Comparison of ENCODE assay signal across 27 cellular contexts in the genomic region with DNA sequence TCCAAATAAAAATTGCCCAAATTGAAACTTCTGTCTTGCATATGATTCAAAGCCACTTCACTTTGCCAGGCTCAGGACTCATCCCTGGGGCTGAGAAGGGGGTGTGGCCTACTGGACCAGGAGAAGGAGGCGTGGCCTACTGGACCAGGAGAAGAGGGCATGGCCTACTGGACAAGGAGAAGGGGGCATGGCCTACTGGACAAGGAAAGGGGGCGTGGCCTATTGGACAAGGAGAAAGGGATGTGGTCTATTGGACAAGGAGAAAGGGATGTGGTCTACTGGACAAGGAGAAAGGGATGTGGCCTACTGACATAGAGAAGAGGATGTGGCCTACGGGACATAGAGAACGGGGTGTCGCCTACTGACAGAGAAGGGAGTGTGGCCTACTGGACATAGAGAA.
DNase-seq lines count a peak whose midpoint lies in the region; FAIRE-seq and TF ChIP-seq lines count a peak whose summit lies in the region.
"Had no signal": no experiment of that assay in that cellular context is flagged by ENCODE, and none has a peak within 500 bp of the region (broad histone marks: within the 10 kb centered on the region; RNA-seq: fewer than 3 reads in every experiment).

No MANE protein-coding gene starts in this region.

- intact Hi-C loops in dorsolateral prefrontal cortex (cut with DNase I): no loop called here

- no peak overlapping the region for H3K4ac ChIP-seq in mesendoderm (ENCODE audit: low read depth, low read length)

- H3K79me2 ChIP-seq in mesendoderm (ENCODE audit: control insufficient read depth, insufficient read depth, low read length): no peaks in the 10 kb centered on the region

- H3K4me3 ChIP-seq in mesendoderm (ENCODE audit: low read length) (no peak overlapping the region), dorsolateral prefrontal cortex (no peak overlapping the region)
- H3K4me3 ChIP-seq: mucosa of descending colon, testis had no signal

- peak; percentile 88 for DNase-seq in DMS 273 (lab: John Stamatoyannopoulos, UW; ENCODE audit: unreplicated experiment)
- DNase-seq in DMS 273 treated with DMSO at 0.1 percent for 48 hours (lab: John Stamatoyannopoulos, UW): no peak
- peak; percentile 6 for DNase-seq in HT1080 (ENCODE audit: low read depth)
- DNase-seq in SW480 (ENCODE audit: low spot score): peak; percentile 2
- peak; percentile 53 for DNase-seq in mesendoderm
- DNase-seq in RCC 7860 (ENCODE audit: low spot score): no peak
- no peak for DNase-seq in dorsolateral prefrontal cortex
- no peak for DNase-seq in NCI-H2196 (lab: John Stamatoyannopoulos, UW; ENCODE audit: unreplicated experiment)
- DNase-seq: activated CD4-positive, CD25-positive, alpha-beta regulatory T cell; activated naive CD4-positive, alpha-beta T cell treated with anti-CD3 and anti-CD28 coated beads, Interleukin-2, amount 10 ng/mL, durations not matched to agents 7 days and 5 days; amniotic stem cell; brain microvascular endothelial cell; CD4-positive, alpha-beta T cell; DMS153; GF-D8; HCEC 1CT; IMR-90; mucosa of descending colon; NCI-H1436 treated with DMSO at 0.1 percent for 48 hours; NCI-H524; SHP77; stimulated activated naive CD8-positive, alpha-beta T cell treated with anti-CD3 and anti-CD28 coated beads, Interleukin-15, Interleukin-2, amounts not matched to agents 100 U/mL and 50 U/mL, for 24 hours; testis had no signal

- no peak overlapping the region for H3K23ac ChIP-seq in mesendoderm (ENCODE audit: low read length)

- H3K4me1 ChIP-seq in mesendoderm (ENCODE audit: control insufficient read depth, low read depth, low read length): peaks cover 3% of the 10 kb centered on the region
- H3K4me1 ChIP-seq: testis had no signal

- WGBS in mesendoderm (ENCODE audit: extremely low coverage, insufficient coverage, low lambda C conversion rate): no CpG with 5 or more reads among the region's 5 CpGs

- H2BK15ac ChIP-seq in mesendoderm (replicated peaks; ENCODE audit: low read depth): no peak overlapping the region

- no peak overlapping the region for H3K4me2 ChIP-seq in mesendoderm (ENCODE audit: low read length)

- no peaks in the 10 kb centered on the region for H3K27me3 ChIP-seq in mesendoderm (ENCODE audit: insufficient read depth, low read length, poor library complexity)
- no peaks in the 10 kb centered on the region for H3K27me3 ChIP-seq in dorsolateral prefrontal cortex
- H3K27me3 ChIP-seq: brain microvascular endothelial cell, testis had no signal

- H2AK5ac ChIP-seq in mesendoderm (ENCODE audit: low read length): no peak overlapping the region

- no peak overlapping the region for H2BK120ac ChIP-seq in mesendoderm (ENCODE audit: low read depth, low read length)

- no peak for FAIRE-seq in RCC 7860 (lab: Jason Lieb, UNC)
- FAIRE-seq: keratinocyte, urothelium cell line had no signal

- no peak overlapping the region for H3K27ac ChIP-seq in mesendoderm (ENCODE audit: low read depth, low read length)
- H3K27ac ChIP-seq in dorsolateral prefrontal cortex: no peak overlapping the region
- H3K27ac ChIP-seq: 22Rv1, brain microvascular endothelial cell, HL-60, testis had no signal

- no peaks in the 10 kb centered on the region for H3K79me1 ChIP-seq in mesendoderm (ENCODE audit: low read length)

- H4K5ac ChIP-seq in mesendoderm (ENCODE audit: low read length): no peak overlapping the region

- no peak overlapping the region for H3K56ac ChIP-seq in mesendoderm (ENCODE audit: low read length)

- H3K18ac ChIP-seq in mesendoderm (ENCODE audit: low read length): no peak overlapping the region

- H4K8ac ChIP-seq in mesendoderm (ENCODE audit: low read depth, low read length): no peak overlapping the region

- no peak overlapping the region for H3K9ac ChIP-seq in mesendoderm (ENCODE audit: low read length)

- H3K36me3 ChIP-seq in mesendoderm (ENCODE audit: control insufficient read depth, insufficient read depth, low read length): no peaks in the 10 kb centered on the region
- H3K36me3 ChIP-seq: brain microvascular endothelial cell had no signal

- H2BK5ac ChIP-seq in mesendoderm (ENCODE audit: low read length): no peak overlapping the region

- no peak for TF ChIP-seq CTCF in dorsolateral prefrontal cortex (IDR thresholded peaks at IDR 0.05 in 54 of 56, conservative IDR thresholded peaks at IDR 0.05 in 2 of 56; ENCODE audit: low read depth in 1 of 56, partially characterized antibody in 56 of 56)

Comparison
In these comparisons a context has a peak if more than half of its experiments do, and no peak if none do; other contexts are left out.
1. DNase-seq: peak in DMS 273 (single experiment), HT1080 (single experiment), SW480 (single experiment) and mesendoderm (single experiment); none in DMS 273 treated with DMSO at 0.1 percent for 48 hours (single experiment), RCC 7860 (single experiment), dorsolateral prefrontal cortex (0 of 10) and NCI-H2196 (single experiment).